17 cellular contexts compared by ENCODE assay signal in genomic region chr14:29273513-29273912, GRCh38.
"Had no signal": no experiment of that assay in that cellular context is flagged by ENCODE, and none has a peak within 500 bp of the region (broad histone marks: within the 10 kb centered on the region; RNA-seq: fewer than 3 reads in every experiment).

No MANE protein-coding gene starts in this region.

- H3K36me3 Mint-ChIP-seq: activated naive CD4-positive, alpha-beta T cell treated with anti-CD3 and anti-CD28 coated beads, Interleukin-2, amount 50 U/mL, for 72 hours had no signal

- FAIRE-seq: frontal cortex, kidney had no signal

- H3K27ac ChIP-seq: brain microvascular endothelial cell, esophagus squamous epithelium, right atrium auricular region, spleen, upper lobe of left lung had no signal

- H3K36me3 ChIP-seq: brain microvascular endothelial cell, esophagus squamous epithelium, right atrium auricular region, spleen, upper lobe of left lung had no signal

- H3K9me3 ChIP-seq: esophagus squamous epithelium, spleen, upper lobe of left lung had no signal

- DNase-seq: activated CD4-positive, alpha-beta T cell treated with anti-CD3 and anti-CD28 coated beads, Interleukin-2, amount 50 U/mL, for 4 hours; activated T-cell treated with anti-CD3 and anti-CD28 coated beads, Interleukin-2, amount 50 U/mL, for 1 hour; amniotic stem cell; brain microvascular endothelial cell; dorsolateral prefrontal cortex; esophagus squamous epithelium; kidney; spleen; stimulated activated CD4-positive, alpha-beta T cell treated with anti-CD3 and anti-CD28 coated beads, Interleukin-1b, Interleukin-23, amount 100 ng/mL, for 48 hours; stimulated activated naive CD4-positive, alpha-beta T cell; substantia nigra; SW 1271; upper lobe of left lung had no signal

- H3K4me3 Mint-ChIP-seq: T-helper 2 cell treated with Interferon-gamma antibody and Interleukin-4, amounts not matched to agents 5 μg/mL and 100 μg/mL, for 36 hours had no signal

- H3K27me3 ChIP-seq: brain microvascular endothelial cell, dorsolateral prefrontal cortex, esophagus squamous epithelium, right atrium auricular region, spleen, upper lobe of left lung had no signal

- H3K27ac Mint-ChIP-seq: activated naive CD4-positive, alpha-beta T cell treated with anti-CD3 and anti-CD28 coated beads, Interleukin-2, amount 50 U/mL, for 72 hours; T-helper 2 cell treated with Interferon-gamma antibody and Interleukin-4, amounts not matched to agents 5 μg/mL and 100 μg/mL, for 36 hours had no signal

- H3K4me1 ChIP-seq: esophagus squamous epithelium, right atrium auricular region, spleen, upper lobe of left lung had no signal

- H3K4me3 ChIP-seq: dorsolateral prefrontal cortex, esophagus squamous epithelium, right atrium auricular region, spleen, upper lobe of left lung had no signal
